ENCODE assay signal across 21 cellular contexts in genomic region chr6:74482180-74482579, GRCh38.
DNase-seq lines count a peak whose midpoint lies in the region; ATAC-seq, FAIRE-seq and TF ChIP-seq lines count a peak whose summit lies in the region.
"Had no signal": no experiment of that assay in that cellular context is flagged by ENCODE, and none has a peak within 500 bp of the region (broad histone marks: within the 10 kb centered on the region; RNA-seq: fewer than 3 reads in every experiment).

No MANE protein-coding gene starts in this region.

- H3K27ac Mint-ChIP-seq in naive thymus-derived CD4-positive, alpha-beta T cell, result no peak overlapping the region
- H3K27ac Mint-ChIP-seq: CD14-positive monocyte; CD4-positive, alpha-beta memory T cell; CD4-positive, CD25-positive, alpha-beta regulatory T cell; CD8-positive, alpha-beta memory T cell had no signal

- no peaks in the 10 kb centered on the region for H3K4me1 Mint-ChIP-seq in naive thymus-derived CD4-positive, alpha-beta T cell
- H3K4me1 Mint-ChIP-seq: CD14-positive monocyte; CD4-positive, alpha-beta memory T cell; CD4-positive, CD25-positive, alpha-beta regulatory T cell; CD8-positive, alpha-beta memory T cell had no signal

- H3K4me1 ChIP-seq in naive thymus-derived CD4-positive, alpha-beta T cell (ENCODE audit: control insufficient read depth in 2 of 2, insufficient read depth in 2 of 2, low read length in 2 of 2), result no peaks in the 10 kb centered on the region
- H3K4me1 ChIP-seq in transverse colon, result no peaks in the 10 kb centered on the region
- H3K4me1 ChIP-seq: BE2C, BLaER1 had no signal

- ATAC-seq in naive thymus-derived CD4-positive, alpha-beta T cell, result peak; percentile 3
- ATAC-seq in left colon, result no peak

- peaks cover 0 to 4% (median 0%) of the 10 kb centered on the region in 5 donors for H3K36me3 Mint-ChIP-seq in naive thymus-derived CD4-positive, alpha-beta T cell
- H3K36me3 Mint-ChIP-seq: CD14-positive monocyte; CD4-positive, alpha-beta memory T cell; CD8-positive, alpha-beta memory T cell had no signal

- no peak for TF ChIP-seq EP300 in transverse colon (IDR thresholded peaks at IDR 0.05; ENCODE audit: low read depth)

- intact Hi-C loops in naive thymus-derived CD4-positive, alpha-beta T cell (cut with micrococcal nuclease), result no loop called here
- intact Hi-C loops in left colon (cut with DNase I, micrococcal nuclease) (no loop called here), transverse colon (cut with DNase I; ENCODE audit: low total_unique reads) (no loop called here)

- DNase-seq in GM12892 (ENCODE audit: insufficient read length) (no peak), left colon (no peak), transverse colon (no peak), dedifferentiated amniotic fluid mesenchymal stem cell (ENCODE audit: extremely low spot score) (no peak)
- no peak for DNase-seq in naive thymus-derived CD4-positive, alpha-beta T cell
- DNase-seq: 8988T; ACHN; BE2C; C1 segment of cervical spinal cord; CD4-positive, alpha-beta memory T cell; CD4-positive, CD25-positive, alpha-beta regulatory T cell; CD8-positive, alpha-beta memory T cell; COR-L47; DMS79 treated with DMSO at 0.1 percent for 48 hours; GF-D8 had no signal

- no peak overlapping the region for H3K27ac ChIP-seq in naive thymus-derived CD4-positive, alpha-beta T cell (ENCODE audit: low read depth, low read length)
- H3K27ac ChIP-seq in transverse colon, result no peak overlapping the region
- H3K27ac ChIP-seq: BLaER1 had no signal

- no peak for TF ChIP-seq CTCF in transverse colon (IDR thresholded peaks at IDR 0.05)

- no peaks in the 10 kb centered on the region for H3K36me3 ChIP-seq in naive thymus-derived CD4-positive, alpha-beta T cell (ENCODE audit: control insufficient read depth in 2 of 3, insufficient read depth in 3 of 3, low read length in 3 of 3)
- H3K36me3 ChIP-seq in transverse colon, result no peaks in the 10 kb centered on the region
- H3K36me3 ChIP-seq: BE2C, BLaER1 had no signal

- 63 to 75% methylated on average over 1 of the region's 1 CpG for WGBS in transverse colon (ENCODE audit: low coverage in 1 of 2), 2 donors

- H3K27me3 ChIP-seq in naive thymus-derived CD4-positive, alpha-beta T cell (ENCODE audit: control insufficient read depth in 2 of 2, insufficient read depth in 2 of 2, low read length in 2 of 2), result no peaks in the 10 kb centered on the region
- H3K27me3 ChIP-seq in transverse colon, result no peaks in the 10 kb centered on the region
- H3K27me3 ChIP-seq: BE2C, BLaER1 had no signal

- no peaks in the 10 kb centered on the region for H3K27me3 Mint-ChIP-seq in naive thymus-derived CD4-positive, alpha-beta T cell
- H3K27me3 Mint-ChIP-seq: CD4-positive, alpha-beta memory T cell; CD4-positive, CD25-positive, alpha-beta regulatory T cell; CD8-positive, alpha-beta memory T cell had no signal

- in situ Hi-C loops in transverse colon (cut with MboI; ENCODE audit: low pct_ligation_motif_present in 1 of 4, low pct_unique_long_range_greater_than_20kb in 1 of 4, low sequenced_read_pairs in 3 of 4), result no loop called here

- CTCF ChIA-PET in naive thymus-derived CD4-positive, alpha-beta T cell (lab: Charles Lee), result no interaction called here

- H3K4me3 ChIP-seq in naive thymus-derived CD4-positive, alpha-beta T cell (ENCODE audit: low read length), result no peak overlapping the region
- H3K4me3 ChIP-seq in transverse colon, result no peak overlapping the region
- H3K4me3 ChIP-seq: BLaER1 had no signal

- no peaks in the 10 kb centered on the region for H3K9me3 ChIP-seq in naive thymus-derived CD4-positive, alpha-beta T cell (ENCODE audit: control insufficient read depth in 2 of 3, low read length in 3 of 3)
- H3K9me3 ChIP-seq in transverse colon, result no peaks in the 10 kb centered on the region
- H3K9me3 ChIP-seq: BE2C, BLaER1 had no signal

- peak; percentile 57 for FAIRE-seq in GM12892 (lab: Jason Lieb, UNC)
- FAIRE-seq: A204.1, D721Med, G401.6, GM19239 had no signal

- peaks cover 0 to 12% (median 4%) of the 10 kb centered on the region in 11 donors for H3K9me3 Mint-ChIP-seq in naive thymus-derived CD4-positive, alpha-beta T cell

- no peak overlapping the region for H3K4me3 Mint-ChIP-seq in naive thymus-derived CD4-positive, alpha-beta T cell
- H3K4me3 Mint-ChIP-seq: CD14-positive monocyte; CD4-positive, alpha-beta memory T cell; CD4-positive, CD25-positive, alpha-beta regulatory T cell; CD8-positive, alpha-beta memory T cell had no signal

- TF ChIP-seq POLR2A in GM12892 (IDR thresholded peaks at IDR 0.05; ENCODE audit: low read depth, low read length), result no peak
- no peak for TF ChIP-seq POLR2A in transverse colon (IDR thresholded peaks at IDR 0.05)

- POLR2A ChIA-PET in naive thymus-derived CD4-positive, alpha-beta T cell (lab: Charles Lee), result no interaction called here
